In the genomic region with DNA sequence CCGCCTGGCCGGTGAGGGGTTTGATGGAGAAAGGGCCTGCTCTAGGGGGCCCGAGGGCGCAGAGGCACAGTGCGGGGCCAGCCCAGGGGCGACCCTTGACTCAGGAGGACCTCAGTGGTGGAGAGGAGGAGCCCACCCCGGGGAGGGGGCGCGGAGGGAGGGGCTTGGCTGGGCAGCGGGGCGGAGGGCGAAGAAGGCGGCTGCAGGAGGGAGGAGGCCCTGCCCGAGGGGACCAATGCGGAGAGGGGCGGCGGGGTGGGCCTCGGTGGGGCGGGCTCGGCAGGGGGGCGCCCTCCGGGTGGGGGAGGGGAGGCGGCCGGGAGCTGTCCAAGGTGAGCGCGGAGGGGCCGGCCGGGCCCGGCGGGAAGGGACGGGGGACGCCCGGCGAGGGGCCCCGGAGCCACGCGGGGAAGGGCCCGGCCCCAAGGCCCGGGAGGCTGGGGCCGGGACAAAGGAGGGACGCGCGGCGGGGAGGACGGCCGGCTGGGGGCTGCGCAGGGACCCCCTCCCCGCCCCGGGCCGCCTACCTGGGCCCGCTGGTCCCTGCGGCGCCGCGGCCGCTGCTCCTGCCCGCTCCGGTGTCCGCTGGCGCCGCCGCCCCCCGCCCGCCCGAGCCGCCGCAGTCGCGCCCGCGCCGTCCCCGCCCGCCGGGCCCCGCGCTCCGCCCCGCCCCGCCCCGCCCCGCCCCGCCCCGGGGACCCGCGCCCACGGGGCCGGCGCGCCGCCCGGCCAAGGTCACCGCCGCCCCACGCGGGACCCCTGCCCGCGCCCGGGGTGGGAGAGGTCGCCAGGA, we compare ENCODE assay signal across 2 cellular contexts.
TF ChIP-seq lines count a peak whose summit lies in the region.

A gene with protein sequence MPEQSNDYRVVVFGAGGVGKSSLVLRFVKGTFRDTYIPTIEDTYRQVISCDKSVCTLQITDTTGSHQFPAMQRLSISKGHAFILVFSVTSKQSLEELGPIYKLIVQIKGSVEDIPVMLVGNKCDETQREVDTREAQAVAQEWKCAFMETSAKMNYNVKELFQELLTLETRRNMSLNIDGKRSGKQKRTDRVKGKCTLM (minus strand): TSS at position 596 of the 793 bp plus-strand sequence. CDS start 3,566 bp downstream, outside the sequence.

TF ChIP-seq in IMR-90, 13 proteins besides CTCF, POLR2A, EP300 and RAD21:
- TF ChIP-seq CHD1 (IDR thresholded peaks at IDR 0.05; ENCODE audit: low read depth, low read length) (no peak), RFX5 (IDR thresholded peaks at IDR 0.05; ENCODE audit: low read depth, low read length) (no peak), BHLHE40 (IDR thresholded peaks at IDR 0.05; ENCODE audit: low read depth, low read length) (no peak), FOS (IDR thresholded peaks at IDR 0.05; ENCODE audit: low read depth, low read length) (no peak), SMC3 (IDR thresholded peaks at IDR 0.05; ENCODE audit: low read depth, low read length) (no peak), MAFK (IDR thresholded peaks at IDR 0.05; ENCODE audit: low read depth, low read length) (no peak), RCOR1 (IDR thresholded peaks at IDR 0.05; ENCODE audit: insufficient replicate concordance, low read length) (no peak)
- TF ChIP-seq, protein P1, sequence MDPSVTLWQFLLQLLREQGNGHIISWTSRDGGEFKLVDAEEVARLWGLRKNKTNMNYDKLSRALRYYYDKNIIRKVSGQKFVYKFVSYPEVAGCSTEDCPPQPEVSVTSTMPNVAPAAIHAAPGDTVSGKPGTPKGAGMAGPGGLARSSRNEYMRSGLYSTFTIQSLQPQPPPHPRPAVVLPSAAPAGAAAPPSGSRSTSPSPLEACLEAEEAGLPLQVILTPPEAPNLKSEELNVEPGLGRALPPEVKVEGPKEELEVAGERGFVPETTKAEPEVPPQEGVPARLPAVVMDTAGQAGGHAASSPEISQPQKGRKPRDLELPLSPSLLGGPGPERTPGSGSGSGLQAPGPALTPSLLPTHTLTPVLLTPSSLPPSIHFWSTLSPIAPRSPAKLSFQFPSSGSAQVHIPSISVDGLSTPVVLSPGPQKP (IDR thresholded peaks at IDR 0.05; ENCODE audit: borderline replicate concordance, low read depth, low read length): no peak
- TF ChIP-seq, protein P2, sequence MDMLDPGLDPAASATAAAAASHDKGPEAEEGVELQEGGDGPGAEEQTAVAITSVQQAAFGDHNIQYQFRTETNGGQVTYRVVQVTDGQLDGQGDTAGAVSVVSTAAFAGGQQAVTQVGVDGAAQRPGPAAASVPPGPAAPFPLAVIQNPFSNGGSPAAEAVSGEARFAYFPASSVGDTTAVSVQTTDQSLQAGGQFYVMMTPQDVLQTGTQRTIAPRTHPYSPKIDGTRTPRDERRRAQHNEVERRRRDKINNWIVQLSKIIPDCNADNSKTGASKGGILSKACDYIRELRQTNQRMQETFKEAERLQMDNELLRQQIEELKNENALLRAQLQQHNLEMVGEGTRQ (IDR thresholded peaks at IDR 0.05; ENCODE audit: low read depth, low read length): no peak

TF ChIP-seq in neural cell, 6 proteins besides CTCF, POLR2A, EP300 and RAD21 (continued from another document):
- no peak for TF ChIP-seq TAF1 (IDR thresholded peaks at IDR 0.05; ENCODE audit: low read depth)
TF ChIP-seq in neural cell: peak in this region for 1.
